19 cellular contexts compared by ENCODE assay signal in genomic region chr2:3217646-3218045, GRCh38.
DNase-seq lines count a peak whose midpoint lies in the region; ATAC-seq and TF ChIP-seq lines count a peak whose summit lies in the region.
"Had no signal": no experiment of that assay in that cellular context is flagged by ENCODE, and none has a peak within 500 bp of the region (broad histone marks: within the 10 kb centered on the region; RNA-seq: fewer than 3 reads in every experiment).

No MANE protein-coding gene starts in this region.

- H2AK5ac ChIP-seq in neuronal stem cell (ENCODE audit: low read depth, low read length), result no peak overlapping the region

- H2BK120ac ChIP-seq in neuronal stem cell (ENCODE audit: low read depth, low read length), result no peak overlapping the region

- CTCF ChIA-PET in activated CD4-positive, alpha-beta T cell treated with anti-CD3 and anti-CD28 coated beads for 36 hours (lab: Charles Lee), result interaction anchor here (0.8 kb wide), 1 partner anchor 10 kb away, joined by 3 read pairs; no protein-coding TSS in a partner anchor
- CTCF ChIA-PET in CD8-positive, alpha-beta T cell (lab: Charles Lee), result no interaction called here

- H2BK5ac ChIP-seq in neuronal stem cell (ENCODE audit: low read length), result no peak overlapping the region

- no peak overlapping the region for H2BK15ac ChIP-seq in neuronal stem cell (ENCODE audit: low read length)

- no peaks in the 10 kb centered on the region for H3K27me3 Mint-ChIP-seq in activated CD4-positive, alpha-beta T cell treated with anti-CD3 and anti-CD28 coated beads for 36 hours
- H3K27me3 Mint-ChIP-seq in CD8-positive, alpha-beta T cell (ENCODE audit: low read depth), result no peaks in the 10 kb centered on the region
- H3K27me3 Mint-ChIP-seq in activated naive CD8-positive, alpha-beta T cell treated with anti-CD3 and anti-CD28 coated beads, Interleukin-2, amount 50 U/mL, for 24 hours, result no peaks in the 10 kb centered on the region

- POLR2A ChIA-PET in activated CD4-positive, alpha-beta T cell treated with anti-CD3 and anti-CD28 coated beads for 36 hours (lab: Charles Lee), result interaction anchor here (0.6 to 0.7 kb wide), 2 partner anchors 39 to 52 kb away, joined by 3 to 6 read pairs; no protein-coding TSS in a partner anchor
- POLR2A ChIA-PET in CD8-positive, alpha-beta T cell (lab: Charles Lee), result no interaction called here

- H3K4me1 ChIP-seq in CD8-positive, alpha-beta T cell (ENCODE audit: insufficient read depth, low read length), result peaks cover 12% of the 10 kb centered on the region
- no peaks in the 10 kb centered on the region for H3K4me1 ChIP-seq in neuronal stem cell (ENCODE audit: control insufficient read depth in 2 of 2, insufficient read depth in 1 of 2, low read depth in 1 of 2, low read length in 2 of 2)

- no peak for TF ChIP-seq CTCF in CD8-positive, alpha-beta T cell (IDR thresholded peaks at IDR 0.05)

- no peak overlapping the region for H3K4ac ChIP-seq in neuronal stem cell (ENCODE audit: low read length)

- no peak for ATAC-seq in activated CD4-positive, alpha-beta T cell treated with anti-CD3 and anti-CD28 coated beads for 36 hours
- no peak for ATAC-seq in CD8-positive, alpha-beta T cell
- no peak for ATAC-seq in activated naive CD8-positive, alpha-beta T cell treated with anti-CD3 and anti-CD28 coated beads, Interleukin-2, amount 50 U/mL, for 24 hours
- ATAC-seq: GM12878, HCT116 had no signal

- no peak overlapping the region for H4K91ac ChIP-seq in neuronal stem cell (ENCODE audit: low read depth, low read length, poor library complexity)

- peaks cover 43% of the 10 kb centered on the region for H3K4me1 Mint-ChIP-seq in activated CD4-positive, alpha-beta T cell treated with anti-CD3 and anti-CD28 coated beads for 36 hours
- peaks cover 29% of the 10 kb centered on the region for H3K4me1 Mint-ChIP-seq in CD8-positive, alpha-beta T cell (ENCODE audit: low read depth)
- H3K4me1 Mint-ChIP-seq in activated naive CD8-positive, alpha-beta T cell treated with anti-CD3 and anti-CD28 coated beads, Interleukin-2, amount 50 U/mL, for 24 hours, result peaks cover 49% of the 10 kb centered on the region

- H3K23ac ChIP-seq in neuronal stem cell (ENCODE audit: low read depth, low read length, poor library complexity), result no peak overlapping the region

- peak overlapping the region; percentile 37 for H3K27ac Mint-ChIP-seq in activated CD4-positive, alpha-beta T cell treated with anti-CD3 and anti-CD28 coated beads for 36 hours
- H3K27ac Mint-ChIP-seq in CD8-positive, alpha-beta T cell, result peak overlapping the region; percentile 22
- H3K27ac Mint-ChIP-seq in activated naive CD8-positive, alpha-beta T cell treated with anti-CD3 and anti-CD28 coated beads, Interleukin-2, amount 50 U/mL, for 24 hours, result peak overlapping the region; percentile 35

- no peak for DNase-seq in activated CD4-positive, alpha-beta T cell treated with anti-CD3 and anti-CD28 coated beads for 36 hours
- DNase-seq in activated CD4-positive, alpha-beta T cell treated with anti-CD3 and anti-CD28 coated beads for 48 hours, result no peak
- DNase-seq in CD8-positive, alpha-beta T cell, result peak in 1 of 7 experiments; percentile 44
- DNase-seq in activated naive CD8-positive, alpha-beta T cell treated with anti-CD3 and anti-CD28 coated beads, Interleukin-2, amount 50 U/mL, for 24 hours, result no peak
- no peak for DNase-seq in neuronal stem cell (ENCODE audit: low spot score)
- DNase-seq in epidermal melanocyte (ENCODE audit: insufficient read length, low spot score), result no peak
- no peak for DNase-seq in mesenteric fat pad (ENCODE audit: low spot score)
- no peak for DNase-seq in GM03348 (ENCODE audit: low spot score)
- DNase-seq: COR-L47, DMS153, NCI-H1417, NCI-H2029, NCI-H2171 treated with DMSO at 0.1 percent for 48 hours, NCI-H774, PC-9 had no signal

- no peak overlapping the region for H3K4me3 Mint-ChIP-seq in activated CD4-positive, alpha-beta T cell treated with anti-CD3 and anti-CD28 coated beads for 36 hours
- H3K4me3 Mint-ChIP-seq in CD8-positive, alpha-beta T cell, result no peak overlapping the region
- H3K4me3 Mint-ChIP-seq in activated naive CD8-positive, alpha-beta T cell treated with anti-CD3 and anti-CD28 coated beads, Interleukin-2, amount 50 U/mL, for 24 hours, result no peak overlapping the region

- WGBS in neuronal stem cell (ENCODE audit: extremely low coverage in 2 of 2, insufficient read length in 2 of 2, insufficient replicate concordance in 1 of 2), 2 donors, result no CpG with 5 or more reads among the region's 7 CpGs

- no peak overlapping the region for H3K9ac ChIP-seq in neuronal stem cell (ENCODE audit: low read depth, low read length, poor library complexity)
- H3K9ac ChIP-seq: BLaER1 had no signal

- no peak overlapping the region for H4K8ac ChIP-seq in neuronal stem cell (ENCODE audit: low read depth, low read length)

- no peaks in the 10 kb centered on the region for H3K36me3 ChIP-seq in CD8-positive, alpha-beta T cell (ENCODE audit: insufficient read depth, low read length)
- no peaks in the 10 kb centered on the region for H3K36me3 ChIP-seq in neuronal stem cell (replicated peaks in 1 of 2; ENCODE audit: control insufficient read depth in 2 of 2, insufficient read depth in 2 of 2, low read length in 2 of 2)

- H3K18ac ChIP-seq in neuronal stem cell (ENCODE audit: low read length), result peak overlapping the region; percentile 44

- H3K4me2 ChIP-seq in neuronal stem cell (ENCODE audit: insufficient read depth, low read length, poor library complexity, severe bottlenecking), result no peak overlapping the region
- H3K4me2 ChIP-seq: BLaER1, PC-9 had no signal

- H3K9me3 Mint-ChIP-seq in activated CD4-positive, alpha-beta T cell treated with anti-CD3 and anti-CD28 coated beads for 36 hours (ENCODE audit: low read depth), result peaks cover 10% of the 10 kb centered on the region
- H3K9me3 Mint-ChIP-seq in CD8-positive, alpha-beta T cell, result peaks cover 8% of the 10 kb centered on the region
- H3K9me3 Mint-ChIP-seq in activated naive CD8-positive, alpha-beta T cell treated with anti-CD3 and anti-CD28 coated beads, Interleukin-2, amount 50 U/mL, for 24 hours, result no peaks in the 10 kb centered on the region

- intact Hi-C loops in activated CD4-positive, alpha-beta T cell treated with anti-CD3 and anti-CD28 coated beads for 36 hours (cut with DNase I, micrococcal nuclease), result no loop called here
- intact Hi-C loops in CD8-positive, alpha-beta T cell (cut with DNase I, micrococcal nuclease), result no loop called here

- no peaks in the 10 kb centered on the region for H3K27me3 ChIP-seq in CD8-positive, alpha-beta T cell (ENCODE audit: insufficient read depth, low read length)
- H3K27me3 ChIP-seq in neuronal stem cell (ENCODE audit: control insufficient read depth in 3 of 3, insufficient read depth in 3 of 3, low read depth in 1 of 3, low read length in 3 of 3), result no peaks in the 10 kb centered on the region
- H3K27me3 ChIP-seq: BLaER1 had no signal

- H3K4me3 ChIP-seq in CD8-positive, alpha-beta T cell (ENCODE audit: low read depth, low read length), result no peak overlapping the region
- no peak overlapping the region for H3K4me3 ChIP-seq in neuronal stem cell (ENCODE audit: low read length in 2 of 2)
- H3K4me3 ChIP-seq: BLaER1, GM12878, PC-9 had no signal

- H3K14ac ChIP-seq in neuronal stem cell (ENCODE audit: low read length), result no peak overlapping the region

- no peak overlapping the region for H2AFZ ChIP-seq in neuronal stem cell (ENCODE audit: low read length)
- H2AFZ ChIP-seq: PC-9 had no signal

- no peak overlapping the region for H3K27ac ChIP-seq in CD8-positive, alpha-beta T cell (ENCODE audit: low read depth, low read length)
- H3K27ac ChIP-seq in neuronal stem cell (replicated peaks; ENCODE audit: low read length), result no peak overlapping the region
- H3K27ac ChIP-seq: 22Rv1, BLaER1, PC-9 had no signal

- H2BK12ac ChIP-seq in neuronal stem cell (ENCODE audit: low read length), result no peak overlapping the region

- peaks cover 29% of the 10 kb centered on the region for H3K36me3 Mint-ChIP-seq in activated CD4-positive, alpha-beta T cell treated with anti-CD3 and anti-CD28 coated beads for 36 hours (ENCODE audit: low read depth)
- H3K36me3 Mint-ChIP-seq in CD8-positive, alpha-beta T cell, result peaks cover 16% of the 10 kb centered on the region
- peaks cover 22% of the 10 kb centered on the region for H3K36me3 Mint-ChIP-seq in activated naive CD8-positive, alpha-beta T cell treated with anti-CD3 and anti-CD28 coated beads, Interleukin-2, amount 50 U/mL, for 24 hours (ENCODE audit: low read depth)

- H3K79me1 ChIP-seq in neuronal stem cell (ENCODE audit: low read depth, low read length), result peaks cover 7% of the 10 kb centered on the region

- H3K9me3 ChIP-seq in CD8-positive, alpha-beta T cell (ENCODE audit: low read length), result no peaks in the 10 kb centered on the region
- H3K9me3 ChIP-seq in neuronal stem cell (replicated peaks in 1 of 2; ENCODE audit: control insufficient read depth in 2 of 2, insufficient read depth in 1 of 2, low read depth in 1 of 2, low read length in 2 of 2), result peaks cover 6 to 8% of the 10 kb centered on the region in 2 donors
